ENCODE assay signal across 12 cellular contexts in genomic region chr22:40213478-40213877, GRCh38. TPM values are rescaled to one million over a fixed set of nuclear protein-coding genes. Genes with fewer than 3 reads are reported as not detected.
DNase-seq lines count a peak whose midpoint lies in the region; ATAC-seq and TF ChIP-seq lines count a peak whose summit lies in the region.
"Had no signal": no experiment of that assay in that cellular context is flagged by ENCODE, and none has a peak within 500 bp of the region (broad histone marks: within the 10 kb centered on the region; RNA-seq: fewer than 3 reads in every experiment).

No MANE protein-coding gene starts in this region.

- no peak overlapping the region for H3K27ac ChIP-seq in HEK293 (ENCODE audit: extremely low read depth, low read depth, low read length)
- H3K27ac ChIP-seq: tibial artery had no signal

- H3K4me1 ChIP-seq in HEK293 (ENCODE audit: control insufficient read depth, insufficient read depth, low read length) = peaks cover 8% of the 10 kb centered on the region; the same call in 1 of the 2 replicates

- H3K36me3 Mint-ChIP-seq in activated naive CD8-positive, alpha-beta T cell treated with anti-CD3 and anti-CD28 coated beads for 36 hours = peaks cover 21% of the 10 kb centered on the region
- H3K36me3 Mint-ChIP-seq in memory B cell = peaks cover 5% of the 10 kb centered on the region

- no peaks in the 10 kb centered on the region; a peak in 1 of 3 replicates for H3K36me3 ChIP-seq in HEK293 (ENCODE audit: control insufficient read depth in 2 of 2, insufficient read depth in 1 of 2, low read length in 2 of 2)
- H3K36me3 ChIP-seq: MG63, tibial artery had no signal

- H3K27me3 Mint-ChIP-seq in activated naive CD8-positive, alpha-beta T cell treated with anti-CD3 and anti-CD28 coated beads for 36 hours = no peaks in the 10 kb centered on the region
- H3K27me3 Mint-ChIP-seq in memory B cell = no peaks in the 10 kb centered on the region

- TF ChIP-seq CTCF in HEK293 (tag by site-specific recombination; IDR thresholded peaks at IDR 0.05) (no peak), GM13977 (IDR thresholded peaks at IDR 0.05; ENCODE audit: extremely low read depth, insufficient read depth, missing control alignments) (no peak)

- H3K4me1 Mint-ChIP-seq in activated naive CD8-positive, alpha-beta T cell treated with anti-CD3 and anti-CD28 coated beads for 36 hours = peaks cover 78% of the 10 kb centered on the region
- peaks cover 60% of the 10 kb centered on the region for H3K4me1 Mint-ChIP-seq in memory B cell

- H3K4me3 Mint-ChIP-seq in activated naive CD8-positive, alpha-beta T cell treated with anti-CD3 and anti-CD28 coated beads for 36 hours = no peak overlapping the region
- H3K4me3 Mint-ChIP-seq in memory B cell = no peak overlapping the region

- no peaks in the 10 kb centered on the region for H3K9me3 Mint-ChIP-seq in activated naive CD8-positive, alpha-beta T cell treated with anti-CD3 and anti-CD28 coated beads for 36 hours
- no peaks in the 10 kb centered on the region for H3K9me3 Mint-ChIP-seq in memory B cell

- DNase-seq in NCI-H1417 (lab: John Stamatoyannopoulos, UW) = peak in 2 of 3 experiments; percentile 22 to 72
- DNase-seq in NCI-H1417 treated with DMSO at 0.1 percent for 48 hours (lab: John Stamatoyannopoulos, UW) = no peak
- DNase-seq in activated naive CD8-positive, alpha-beta T cell treated with anti-CD3 and anti-CD28 coated beads for 36 hours = no peak
- no peak for DNase-seq in memory B cell (ENCODE audit: low spot score in 2 of 2)
- DNase-seq in stimulated activated CD4-positive, alpha-beta T cell treated with anti-CD3 and anti-CD28 coated beads, Interleukin-15, amount 100 ng/mL, for 24 hours = no peak
- DNase-seq in GM13977 (ENCODE audit: low spot score) = no peak
- DNase-seq: 8988T, DMS79, MG63, tibial artery had no signal

- ATAC-seq in memory B cell (ENCODE audit: low read depth) (no peak), HG03442 (IDR thresholded peaks at IDR 0.05; ENCODE audit: unreplicated experiment) (no peak)

- CTCF ChIA-PET in HEK293 (lab: Yijun Ruan, JAX) = no interaction called here

- no peaks in the 10 kb centered on the region for H3K9me3 ChIP-seq in HEK293 (ENCODE audit: control insufficient read depth, insufficient read depth, low read depth, low read length)
- H3K9me3 ChIP-seq: MG63, tibial artery had no signal

- H3K4me3 ChIP-seq in HEK293 (ENCODE audit: low read depth, low read length) = no peak overlapping the region
- H3K4me3 ChIP-seq: MG63, tibial artery had no signal

- POLR2A ChIA-PET in HEK293 (lab: Yijun Ruan, JAX) = no interaction called here

- H3K27ac Mint-ChIP-seq in activated naive CD8-positive, alpha-beta T cell treated with anti-CD3 and anti-CD28 coated beads for 36 hours = peak overlapping the region; percentile 5
- H3K27ac Mint-ChIP-seq in memory B cell = peak overlapping the region; percentile 85

- in situ Hi-C loops in GM13977 (cut with MboI; ENCODE audit: low pct_unique_long_range_greater_than_20kb, low sequenced_read_pairs, unreplicated experiment) = no loop called here

TF ChIP-seq in HEK293, 187 proteins besides CTCF, POLR2A, EP300 and RAD21:
- TF ChIP-seq OSR2 (tag by site-specific recombination; IDR thresholded peaks at IDR 0.05) (no peak), ZIC2 (tag by site-specific recombination; IDR thresholded peaks at IDR 0.05) (peak; percentile 34; the same call in 1 of the 2 replicates)

RNA-seq across cellular contexts. Expression of gene TNRC6B, which starts 35.8 kb away (rescaled TPM):
- total RNA-seq in activated naive CD8-positive, alpha-beta T cell treated with anti-CD3 and anti-CD28 coated beads for 36 hours = 10 to 100 TPM; 35.9 to 37.5 TPM

Comparison
In these comparisons a context has a peak if more than half of its experiments do, and no peak if none do; other contexts are left out.
1. DNase-seq: peak in NCI-H1417 (2 of 3); none in NCI-H1417 treated with DMSO at 0.1 percent for 48 hours (single experiment), activated naive CD8-positive, alpha-beta T cell treated with anti-CD3 and anti-CD28 coated beads for 36 hours (single experiment), memory B cell (0 of 2), stimulated activated CD4-positive, alpha-beta T cell treated with anti-CD3 and anti-CD28 coated beads, Interleukin-15, amount 100 ng/mL, for 24 hours (single experiment) and GM13977 (single experiment).